13 cellular contexts compared by ENCODE assay signal in genomic region chr20:49636447-49636846, GRCh38.
DNase-seq lines count a peak whose midpoint lies in the region; ATAC-seq, FAIRE-seq and TF ChIP-seq lines count a peak whose summit lies in the region.
"Had no signal": no experiment of that assay in that cellular context is flagged by ENCODE, and none has a peak within 500 bp of the region (broad histone marks: within the 10 kb centered on the region; RNA-seq: fewer than 3 reads in every experiment).

No MANE protein-coding gene starts in this region.

- DNase-seq in GM12891 (ENCODE audit: insufficient read length, low spot score) = no peak
- DNase-seq in NCI-H2196 (lab: John Stamatoyannopoulos, UW; ENCODE audit: unreplicated experiment) = peak; percentile 86
- peak; percentile 51 to 80 for DNase-seq in heart right ventricle
- peak; percentile 54 to 78 for DNase-seq in psoas muscle
- no peak for DNase-seq in mesenteric fat pad (ENCODE audit: low spot score)
- DNase-seq in mucosa of gallbladder (ENCODE audit: low spot score) = no peak
- DNase-seq in D341Med (ENCODE audit: low spot score) = no peak
- DNase-seq: activated CD8-positive, alpha-beta memory T cell treated with anti-CD3 and anti-CD28 coated beads, Interleukin-2, amount 50 U/mL, for 48 hours; activated naive CD8-positive, alpha-beta T cell treated with anti-CD3 and anti-CD28 coated beads for 36 hours; NCI-H146; SK-N-SH had no signal

- WGBS in heart right ventricle, 2 donors = 56 to 63% methylated on average over 5 of the region's 5 CpGs
- WGBS in psoas muscle, 3 donors = 35 to 45% (median 39%) methylated on average over 5 of the region's 5 CpGs

- H3K9me3 ChIP-seq in heart right ventricle (no peaks in the 10 kb centered on the region), psoas muscle (no peaks in the 10 kb centered on the region)
- H3K9me3 ChIP-seq: SK-N-SH had no signal

- peak overlapping the region in 7 of 10 donors; percentile 11 to 79 (median 64) for H3K27ac ChIP-seq in heart right ventricle
- peak overlapping the region; percentile 60 for H3K27ac ChIP-seq in psoas muscle
- H3K27ac ChIP-seq: VCaP had no signal

- H3K36me3 ChIP-seq in heart right ventricle (peaks cover 0 to 87% (median 18%) of the 10 kb centered on the region in 9 donors), psoas muscle (ENCODE audit: insufficient read depth in 1 of 2, low read depth in 1 of 2) (peaks cover 13 to 80% of the 10 kb centered on the region in 2 donors)

- no peak for TF ChIP-seq POLR2A in GM12891 (IDR thresholded peaks at IDR 0.05; ENCODE audit: low read depth, low read length)

- peak in 1 of 9 donors; percentile 24 for TF ChIP-seq CTCF in heart right ventricle (IDR thresholded peaks at IDR 0.05)
- no peak for TF ChIP-seq CTCF in psoas muscle (IDR thresholded peaks at IDR 0.05)

- H3K4me1 ChIP-seq in heart right ventricle (peaks cover 0 to 43% (median 15%) of the 10 kb centered on the region in 9 donors), psoas muscle (peaks cover 41% of the 10 kb centered on the region)

- ATAC-seq in heart right ventricle (peak; percentile 36 to 90 (median 87)), psoas muscle (peak; percentile 64 to 79 (median 77)), GM21447 (IDR thresholded peaks at IDR 0.05; ENCODE audit: unreplicated experiment) (no peak)

- H3K4me3 ChIP-seq in heart right ventricle (no peak overlapping the region), psoas muscle (no peak overlapping the region)

- FAIRE-seq in GM12891 (lab: Jason Lieb, UNC) = no peak

- H3K27me3 ChIP-seq in heart right ventricle (no peaks in the 10 kb centered on the region), psoas muscle (ENCODE audit: insufficient read depth in 3 of 3, low read length in 2 of 3) (no peaks in the 10 kb centered on the region)

- intact Hi-C loops in heart right ventricle (cut with DNase I) (loop anchor here in 5 of 10 donors (5.0 to 10.0 kb wide), 4 partner anchors 48 to 78 kb away; partner anchors contain the start of gene B4GALT5 (in 3 of the 5)), psoas muscle (cut with DNase I) (no loop called here)

TF ChIP-seq in GM12891, 5 proteins besides CTCF, POLR2A, EP300 and RAD21:
- TF ChIP-seq SPI1 (IDR thresholded peaks at IDR 0.05; ENCODE audit: low read depth, low read length) (peak; percentile 16; the same call in 1 of the 2 replicates), POLR2AphosphoS5 (IDR thresholded peaks at IDR 0.05; ENCODE audit: low read depth, low read length) (no peak), POU2F2 (IDR thresholded peaks at IDR 0.05; ENCODE audit: low read depth, low read length) (no peak)

Comparison
In these comparisons a context has a peak if more than half of its experiments do, and no peak if none do; other contexts are left out.
1. DNase-seq: peak in NCI-H2196 (single experiment), heart right ventricle (2 of 2) and psoas muscle (2 of 2); none in GM12891 (single experiment), mesenteric fat pad (single experiment), mucosa of gallbladder (single experiment) and D341Med (single experiment).